1 cellular context compared by ENCODE assay signal in genomic region chr2:72851333-72851732, GRCh38.
A peak's percentile ranks its signal among the peaks of the same experiment; 100 is the strongest.
TF ChIP-seq lines count a peak whose summit lies in the region.

No MANE protein-coding gene starts in this region.

TF ChIP-seq in HepG2, 621 proteins besides CTCF, POLR2A, EP300 and RAD21:
- TF ChIP-seq ZNF280B (CRISPR knock-in tag; IDR thresholded peaks at IDR 0.05; ENCODE audit: borderline replicate concordance) (0 out of 2 replicates have a peak, but pooled peaks have one; percentile 38), RFX5 (IDR thresholded peaks at IDR 0.05; ENCODE audit: low read depth, low read length) (no peak), ZNF564 (CRISPR knock-in tag; IDR thresholded peaks at IDR 0.05) (peak; percentile 71; the same call in 1 of the 2 replicates), CREM (IDR thresholded peaks at IDR 0.05) (no peak), CREM (CRISPR knock-in tag; IDR thresholded peaks at IDR 0.05) (no peak), UBTF (CRISPR knock-in tag; IDR thresholded peaks at IDR 0.05) (0 out of 2 replicates have a peak, but pooled peaks have one; percentile 14), SIN3A (IDR thresholded peaks at IDR 0.05; ENCODE audit: borderline replicate concordance, low read depth, low read length) (no peak), ZSCAN20 (CRISPR knock-in tag; IDR thresholded peaks at IDR 0.05; ENCODE audit: borderline replicate concordance) (no peak), NBN (conservative IDR thresholded peaks at IDR 0.05) (no peak), FOXO4 (CRISPR knock-in tag; conservative IDR thresholded peaks at IDR 0.05) (0 out of 2 replicates have a peak, but pooled peaks have one; percentile 61), ZSCAN25 (CRISPR knock-in tag; IDR thresholded peaks at IDR 0.05) (peak; percentile 46; the same call in 1 of the 2 replicates), EZH2 (conservative IDR thresholded peaks at IDR 0.05; ENCODE audit: low read depth, low read length) (0 out of 2 replicates have a peak, but pooled peaks have one; percentile 72)
